Comparison of ENCODE assay signal across 8 cellular contexts in genomic region chr1:248872752-248873408, GRCh38. TPM values are rescaled to one million over a fixed set of nuclear protein-coding genes. Genes with fewer than 3 reads are reported as not detected.
DNase-seq lines count a peak whose midpoint lies in the region; ATAC-seq and TF ChIP-seq lines count a peak whose summit lies in the region.

No MANE protein-coding gene starts in this region.

- H3K27me3 Mint-ChIP-seq in activated T-helper 2 cell treated with anti-CD3 and anti-CD28 coated beads, Interferon-gamma antibody, Interleukin-2, Interleukin-4, amounts not matched to agents 10 μg/mL and 5 μg/mL and 100 μg/mL, durations not matched to agents 14 hours and 24 hours and 36 hours (ENCODE audit: low read depth) = peaks cover 15% of the 10 kb centered on the region

- 1% methylated on average over 31 of the region's 31 CpGs for WGBS in urinary bladder

- H3K9ac ChIP-seq in neural cell (ENCODE audit: low read length) = peak overlapping the region; percentile 81

- no peaks in the 10 kb centered on the region for H3K79me2 ChIP-seq in neural cell (replicated peaks; ENCODE audit: insufficient read depth, low read length)

- peak overlapping the region; percentile 49 for H2AFZ ChIP-seq in neural cell (ENCODE audit: low read depth, low read length)

- no peak for TF ChIP-seq EP300 in neural cell (conservative IDR thresholded peaks at IDR 0.05; ENCODE audit: poor library complexity, severe bottlenecking)

- no peaks in the 10 kb centered on the region for H4K20me1 ChIP-seq in neural cell (ENCODE audit: insufficient read depth)

- H3K27ac Mint-ChIP-seq in activated T-helper 2 cell treated with anti-CD3 and anti-CD28 coated beads, Interferon-gamma antibody, Interleukin-2, Interleukin-4, amounts not matched to agents 10 μg/mL and 5 μg/mL and 100 μg/mL, durations not matched to agents 14 hours and 24 hours and 36 hours = peak overlapping the region; percentile 96

- no peaks in the 10 kb centered on the region for H3K36me3 ChIP-seq in neural cell (ENCODE audit: insufficient read depth, low read length)
- H3K36me3 ChIP-seq in urinary bladder (ENCODE audit: insufficient read depth) = no peaks in the 10 kb centered on the region

- TF ChIP-seq CTCF in HL-60 (IDR thresholded peaks at IDR 0.05; ENCODE audit: insufficient read depth, low read length) = no peak
- TF ChIP-seq CTCF in foreskin fibroblast (IDR thresholded peaks at IDR 0.05; ENCODE audit: low read depth, low read length) = no peak
- TF ChIP-seq CTCF in neural cell (IDR thresholded peaks at IDR 0.05; ENCODE audit: poor library complexity, severe bottlenecking) = no peak

- H3F3A ChIP-seq in neural cell (ENCODE audit: insufficient read depth, low read length, poor library complexity, severe bottlenecking) = peaks cover 9% of the 10 kb centered on the region

- no peaks in the 10 kb centered on the region for H3K36me3 Mint-ChIP-seq in activated T-helper 2 cell treated with anti-CD3 and anti-CD28 coated beads, Interferon-gamma antibody, Interleukin-2, Interleukin-4, amounts not matched to agents 10 μg/mL and 5 μg/mL and 100 μg/mL, durations not matched to agents 14 hours and 24 hours and 36 hours (ENCODE audit: low read depth)

- peak; percentile 30 for ATAC-seq in GM21367 (IDR thresholded peaks at IDR 0.05; ENCODE audit: unreplicated experiment)

- no peaks in the 10 kb centered on the region for H3K9me3 Mint-ChIP-seq in activated T-helper 2 cell treated with anti-CD3 and anti-CD28 coated beads, Interferon-gamma antibody, Interleukin-2, Interleukin-4, amounts not matched to agents 10 μg/mL and 5 μg/mL and 100 μg/mL, durations not matched to agents 14 hours and 24 hours and 36 hours

- intact Hi-C loops in activated T-helper 2 cell treated with anti-CD3 and anti-CD28 coated beads, Interferon-gamma antibody, Interleukin-2, Interleukin-4, amounts not matched to agents 10 μg/mL and 5 μg/mL and 100 μg/mL, durations not matched to agents 14 hours and 24 hours and 36 hours (cut with micrococcal nuclease) = loop anchor here (1.0 kb wide), 5 partner anchors 10 to 47 kb away; partner anchors contain the start of genes PGBD2, ZNF672 and ZNF692

- no peaks in the 10 kb centered on the region for H3K27me3 ChIP-seq in HL-60 (ENCODE audit: insufficient read depth, poor library complexity, severe bottlenecking)
- H3K27me3 ChIP-seq in neural cell (ENCODE audit: insufficient read depth, low read depth, low read length) = no peaks in the 10 kb centered on the region

- H3K9me3 ChIP-seq in neural cell (ENCODE audit: low read length) = no peaks in the 10 kb centered on the region

- DNase-seq in DMS114 treated with DMSO at 0.1 percent for 48 hours (lab: John Stamatoyannopoulos, UW; ENCODE audit: unreplicated experiment) (peak; percentile 58), HL-60 (ENCODE audit: low read depth in 1 of 2, low spot score in 1 of 2) (peak; percentile 63 to 80), NOMO-1 treated with dmso at 0.1 percent for 144 hours (lab: John Stamatoyannopoulos, UW; ENCODE audit: unreplicated experiment) (peak; percentile 61), foreskin fibroblast (peak; percentile 31 to 74)
- peak; percentile 40 for DNase-seq in activated T-helper 2 cell treated with anti-CD3 and anti-CD28 coated beads, Interferon-gamma antibody, Interleukin-2, Interleukin-4, amounts not matched to agents 10 μg/mL and 5 μg/mL and 100 μg/mL, durations not matched to agents 14 hours and 24 hours and 36 hours (ENCODE audit: low spot score)

- TF ChIP-seq RAD21 in neural cell (conservative IDR thresholded peaks at IDR 0.05) = no peak

- H3K4me1 Mint-ChIP-seq in activated T-helper 2 cell treated with anti-CD3 and anti-CD28 coated beads, Interferon-gamma antibody, Interleukin-2, Interleukin-4, amounts not matched to agents 10 μg/mL and 5 μg/mL and 100 μg/mL, durations not matched to agents 14 hours and 24 hours and 36 hours (ENCODE audit: low read depth) = peaks cover 22% of the 10 kb centered on the region

- H3K27ac ChIP-seq in HL-60 (replicated peaks) (peak overlapping the region; percentile 88), neural cell (ENCODE audit: low read length) (peak overlapping the region; percentile 95), urinary bladder (ENCODE audit: low read depth) (peak overlapping the region; percentile 98)

- no peaks in the 10 kb centered on the region for H3K9me2 ChIP-seq in neural cell (ENCODE audit: insufficient read depth, low read length)

- no peaks in the 10 kb centered on the region for H3K4me1 ChIP-seq in urinary bladder (ENCODE audit: insufficient read depth)

- H3K4me2 ChIP-seq in neural cell (ENCODE audit: low read length) = peak overlapping the region; percentile 43

- H3K4me3 Mint-ChIP-seq in activated T-helper 2 cell treated with anti-CD3 and anti-CD28 coated beads, Interferon-gamma antibody, Interleukin-2, Interleukin-4, amounts not matched to agents 10 μg/mL and 5 μg/mL and 100 μg/mL, durations not matched to agents 14 hours and 24 hours and 36 hours (ENCODE audit: low read depth) = peak overlapping the region; percentile 87

- H3K4me3 ChIP-seq in HL-60 (replicated peaks; ENCODE audit: insufficient read depth, low read length) (peak overlapping the region; percentile 69), foreskin fibroblast (ENCODE audit: low read depth in 1 of 2, low read length in 2 of 2) (peak overlapping the region; percentile 58 to 90), neural cell (ENCODE audit: low read length) (peak overlapping the region; percentile 82), urinary bladder (ENCODE audit: low read depth, low read length) (peak overlapping the region; percentile 55)

TF ChIP-seq in neural cell, 6 proteins besides CTCF, POLR2A, EP300 and RAD21:
- TF ChIP-seq MXI1 (conservative IDR thresholded peaks at IDR 0.05; ENCODE audit: poor library complexity, severe bottlenecking) (peak; percentile 76), TAF1 (IDR thresholded peaks at IDR 0.05; ENCODE audit: low read depth) (no peak), POLR2AphosphoS5 (IDR thresholded peaks at IDR 0.05) (peak; percentile 14)

RNA-seq across cellular contexts. Expression of gene ZNF692, which starts 14.0 kb away (rescaled TPM):
- 86.4 and 87.0 TPM in 2 replicates for total RNA-seq in activated T-helper 2 cell treated with anti-CD3 and anti-CD28 coated beads, Interferon-gamma antibody, Interleukin-2, Interleukin-4, amounts not matched to agents 10 μg/mL and 5 μg/mL and 100 μg/mL, durations not matched to agents 14 hours and 24 hours and 36 hours
- polyA plus RNA-seq in neural cell (183 and 255 TPM in 2 replicates), urinary bladder (40.8 TPM)
- 36.3 and 41.1 TPM in 2 replicates for polyA minus RNA-seq in neural cell
- total RNA-seq in urinary bladder = 14.7 TPM

RNA-seq across cellular contexts. Expression of gene PGBD2, which starts 33.2 kb away (rescaled TPM):
- total RNA-seq in activated T-helper 2 cell treated with anti-CD3 and anti-CD28 coated beads, Interferon-gamma antibody, Interleukin-2, Interleukin-4, amounts not matched to agents 10 μg/mL and 5 μg/mL and 100 μg/mL, durations not matched to agents 14 hours and 24 hours and 36 hours = 6.7 and 6.9 TPM in 2 replicates
- polyA plus RNA-seq in neural cell = 8.1 and 10.5 TPM in 2 replicates
- 15.1 and 17.2 TPM in 2 replicates for polyA minus RNA-seq in neural cell
- total RNA-seq in urinary bladder = 10.2 TPM
- polyA plus RNA-seq in urinary bladder = 4.2 TPM

RNA-seq across cellular contexts. Expression of gene ZNF672, which starts 34.9 kb away (rescaled TPM):
- 46.0 and 51.6 TPM in 2 replicates for total RNA-seq in activated T-helper 2 cell treated with anti-CD3 and anti-CD28 coated beads, Interferon-gamma antibody, Interleukin-2, Interleukin-4, amounts not matched to agents 10 μg/mL and 5 μg/mL and 100 μg/mL, durations not matched to agents 14 hours and 24 hours and 36 hours
- polyA plus RNA-seq in neural cell = 22.9 and 31.0 TPM in 2 replicates
- 40.6 and 44.6 TPM in 2 replicates for polyA minus RNA-seq in neural cell
- total RNA-seq in urinary bladder = 12.9 TPM
- polyA plus RNA-seq in urinary bladder = 32.5 TPM

RNA-seq across cellular contexts. Expression of gene SH3BP5L, which starts 47.2 kb away (rescaled TPM):
- 27.1 TPM in 2 replicates for total RNA-seq in activated T-helper 2 cell treated with anti-CD3 and anti-CD28 coated beads, Interferon-gamma antibody, Interleukin-2, Interleukin-4, amounts not matched to agents 10 μg/mL and 5 μg/mL and 100 μg/mL, durations not matched to agents 14 hours and 24 hours and 36 hours
- polyA plus RNA-seq in neural cell = 38.6 and 46.1 TPM in 2 replicates
- 43.9 and 49.9 TPM in 2 replicates for polyA minus RNA-seq in neural cell
- 12.7 TPM for total RNA-seq in urinary bladder
- 21.8 TPM for polyA plus RNA-seq in urinary bladder

Comparison
In these comparisons a context has a peak if more than half of its experiments do, and no peak if none do; other contexts are left out.
1. Peak in every context shown above with its lines: DNase-seq, ATAC-seq, H3K4me3 ChIP-seq and H3K27ac ChIP-seq.